Comparison of ENCODE assay signal across 8 cellular contexts in the genomic region with DNA sequence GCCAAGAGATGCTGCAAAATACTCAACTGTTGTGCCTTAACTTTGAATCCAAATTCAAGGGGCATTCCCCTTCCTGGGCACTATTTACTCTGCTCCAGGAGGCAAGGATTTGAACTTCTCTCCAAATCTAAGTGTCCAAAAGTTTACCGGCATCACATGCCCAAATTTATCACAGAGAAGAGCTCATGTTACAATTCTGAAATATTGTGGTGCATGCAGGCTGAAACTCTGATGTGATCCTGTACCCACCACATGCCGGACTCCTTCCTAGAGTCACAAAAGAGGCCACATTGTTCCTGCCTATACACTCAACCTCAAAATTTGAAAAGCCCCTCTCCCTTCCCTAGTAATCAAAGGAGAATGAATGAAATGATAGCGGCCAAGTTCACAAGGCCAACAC. TPM values are rescaled to one million over a fixed set of nuclear protein-coding genes. Genes with fewer than 3 reads are reported as not detected.
A peak's percentile ranks its signal among the peaks of the same experiment; 100 is the strongest.
DNase-seq lines count a peak whose midpoint lies in the region; ATAC-seq, FAIRE-seq and TF ChIP-seq lines count a peak whose summit lies in the region.

No MANE protein-coding gene starts in this region.

- DNase-seq in Caki2 (ENCODE audit: low read depth) (peak; percentile 16), PC-9 (no peak), endothelial cell of umbilical vein (ENCODE audit: low read depth, low spot score) (no peak), osteoblast (ENCODE audit: insufficient read length, low spot score, missing footprints) (no peak), DMS79 (lab: John Stamatoyannopoulos, UW) (no peak), HPDE6-E6E7 (ENCODE audit: extremely low spot score) (no peak), NCI-H1105 (lab: John Stamatoyannopoulos, UW) (no peak), omental fat pad (ENCODE audit: low spot score) (no peak)

- no peak for FAIRE-seq in endothelial cell of umbilical vein (lab: Jason Lieb, UNC)

- no peaks in the 10 kb centered on the region for H3K36me3 ChIP-seq in PC-9 (ENCODE audit: low read depth)
- no peaks in the 10 kb centered on the region for H3K36me3 ChIP-seq in endothelial cell of umbilical vein (ENCODE audit: control insufficient read depth in 2 of 2, extremely low read depth in 1 of 2, insufficient read depth in 2 of 2, low read length in 2 of 2)
- no peaks in the 10 kb centered on the region for H3K36me3 ChIP-seq in osteoblast (ENCODE audit: insufficient read depth, low read length)

- peaks cover 14% of the 10 kb centered on the region for H3K4me1 ChIP-seq in PC-9 (replicated peaks; ENCODE audit: insufficient read depth)
- H3K4me1 ChIP-seq in endothelial cell of umbilical vein (ENCODE audit: control insufficient read depth, extremely low read depth, insufficient read depth, low read length): peaks cover 16% of the 10 kb centered on the region
- peaks cover 18% of the 10 kb centered on the region for H3K4me1 ChIP-seq in osteoblast (ENCODE audit: insufficient read depth, low read length)

- peak overlapping the region; percentile 80 for H3K4me2 ChIP-seq in PC-9
- H3K4me2 ChIP-seq in endothelial cell of umbilical vein (ENCODE audit: insufficient read depth, low read length): peak overlapping the region; percentile 95
- peak overlapping the region; percentile 90 for H3K4me2 ChIP-seq in osteoblast (ENCODE audit: insufficient read depth, low read length)

- no peak overlapping the region; the same call in 1 of the 2 replicates for H2AFZ ChIP-seq in PC-9
- no peak overlapping the region for H2AFZ ChIP-seq in endothelial cell of umbilical vein (ENCODE audit: low read depth, low read length)
- H2AFZ ChIP-seq in osteoblast (ENCODE audit: low read length): no peak overlapping the region

- intact Hi-C loops in PC-9 (cut with micrococcal nuclease; ENCODE audit: unreplicated experiment): no loop called here
- intact Hi-C loops in endothelial cell of umbilical vein (cut with micrococcal nuclease): loop anchor here (10.0 kb wide), 1 partner anchor 1534 kb away; no protein-coding TSS in a partner anchor

- H3K27ac ChIP-seq in PC-9 (no peak overlapping the region), endothelial cell of umbilical vein (ENCODE audit: insufficient read depth, low read depth, low read length) (peak overlapping the region; percentile 50), osteoblast (ENCODE audit: low read depth, low read length) (peak overlapping the region; percentile 82)

- no peaks in the 10 kb centered on the region for H3K27me3 ChIP-seq in PC-9 (ENCODE audit: insufficient read depth, low read depth)
- H3K27me3 ChIP-seq in endothelial cell of umbilical vein (ENCODE audit: control insufficient read depth in 2 of 2, insufficient read depth in 2 of 2, low read length in 2 of 2): no peaks in the 10 kb centered on the region
- H3K27me3 ChIP-seq in osteoblast (ENCODE audit: insufficient read depth, low read length): no peaks in the 10 kb centered on the region

- BruUV-seq in PC-9 (replicated peaks; lab: Mats Ljungman, UMichigan) (TSS peak; percentile 63), endothelial cell of umbilical vein (replicated peaks; lab: Mats Ljungman, UMichigan) (TSS peak; percentile 41)

- H3F3A ChIP-seq in PC-9 (ENCODE audit: insufficient read depth, low read depth): peaks cover 12% of the 10 kb centered on the region

- peaks cover 30% of the 10 kb centered on the region for H4K20me1 ChIP-seq in PC-9 (ENCODE audit: insufficient read depth)
- peaks cover 2% of the 10 kb centered on the region for H4K20me1 ChIP-seq in endothelial cell of umbilical vein (replicated peaks; ENCODE audit: control insufficient read depth, extremely low read depth, insufficient read depth, low read length)
- H4K20me1 ChIP-seq in osteoblast (ENCODE audit: insufficient read depth, low read length): peaks cover 13% of the 10 kb centered on the region

- ATAC-seq in omental fat pad (ENCODE audit: low FRiP score): no peak

- CTCF ChIA-PET in PC-9 (lab: Charles Lee): interaction anchor here (0.6 kb wide), 1 partner anchor 588 kb away, joined by 4 read pairs; no protein-coding TSS in a partner anchor
- CTCF ChIA-PET in endothelial cell of umbilical vein (lab: Charles Lee): interaction anchor here (0.6 to 2.9 kb wide), 7 partner anchors 8 to 417 kb away, joined by 3 to 36 read pairs (median 5); no protein-coding TSS in a partner anchor

- TF ChIP-seq CTCF in PC-9 (conservative IDR thresholded peaks at IDR 0.05): no peak
- no peak for TF ChIP-seq CTCF in endothelial cell of umbilical vein (IDR thresholded peaks at IDR 0.05; ENCODE audit: extremely low read depth in 1 of 2, insufficient read depth in 1 of 2, low read depth in 1 of 2, low read length in 2 of 2)
- no peak for TF ChIP-seq CTCF in osteoblast (IDR thresholded peaks at IDR 0.05; ENCODE audit: extremely low read depth, low read depth, low read length)
- TF ChIP-seq CTCF in omental fat pad (IDR thresholded peaks at IDR 0.05): no peak

- no peaks in the 10 kb centered on the region for H3K9me1 ChIP-seq in endothelial cell of umbilical vein (replicated peaks; ENCODE audit: control insufficient read depth, extremely low read depth, insufficient read depth, low read length)

- in situ Hi-C loops in Caki2 (cut with HindIII; ENCODE audit: low pct_unique_long_range_greater_than_20kb, low sequenced_read_pairs): no loop called here

- peak overlapping the region; percentile 55 for H3K9ac ChIP-seq in endothelial cell of umbilical vein (replicated peaks; ENCODE audit: extremely low read depth, insufficient read depth, low read length)

- H3K9me3 ChIP-seq in PC-9 (ENCODE audit: insufficient read depth, low read depth) (no peaks in the 10 kb centered on the region; the same call in 1 of the 2 replicates), endothelial cell of umbilical vein (replicated peaks; ENCODE audit: control insufficient read depth, insufficient read depth, low read length) (no peaks in the 10 kb centered on the region), osteoblast (ENCODE audit: low read depth, low read length) (no peaks in the 10 kb centered on the region)

- H3K9me2 ChIP-seq in PC-9 (ENCODE audit: insufficient read depth): no peaks in the 10 kb centered on the region

- POLR2A ChIA-PET in PC-9 (lab: Charles Lee; ENCODE audit: unreplicated experiment): no interaction called here
- POLR2A ChIA-PET in endothelial cell of umbilical vein (lab: Charles Lee): no interaction called here

- no peak for TF ChIP-seq POLR2A in endothelial cell of umbilical vein (IDR thresholded peaks at IDR 0.05; ENCODE audit: low read depth, low read length)

- H3K4me3 ChIP-seq in PC-9 (peak overlapping the region; percentile 94), endothelial cell of umbilical vein (replicated peaks in 1 of 3; ENCODE audit: insufficient read depth in 1 of 3, low read depth in 1 of 3, low read length in 3 of 3) (peak overlapping the region; percentile 77 to 100 (median 88)), osteoblast (ENCODE audit: insufficient read depth, low read length) (peak overlapping the region; percentile 95)

- dilution Hi-C loops in endothelial cell of umbilical vein (cut with MboI; ENCODE audit: extremely low pct_ligation_motif_present, low sequenced_read_pairs): no loop called here

- H3K79me2 ChIP-seq in PC-9 (ENCODE audit: low read depth) (peaks cover 46% of the 10 kb centered on the region), endothelial cell of umbilical vein (ENCODE audit: control insufficient read depth, insufficient read depth, low read length) (peaks cover 45% of the 10 kb centered on the region), osteoblast (ENCODE audit: insufficient read depth, low read length) (peaks cover 55% of the 10 kb centered on the region)

TF ChIP-seq in endothelial cell of umbilical vein, 7 proteins besides CTCF, POLR2A, EP300 and RAD21:
- TF ChIP-seq FOS (IDR thresholded peaks at IDR 0.05; ENCODE audit: borderline replicate concordance, insufficient read depth, low read length): no peak
- no peak for TF ChIP-seq JUN (IDR thresholded peaks at IDR 0.05; ENCODE audit: borderline replicate concordance, insufficient read depth, insufficient read length, low read depth)
- TF ChIP-seq POLR2AphosphoS5 (IDR thresholded peaks at IDR 0.05; ENCODE audit: insufficient read depth, low read depth, low read length): no peak
- TF ChIP-seq GATA2 (IDR thresholded peaks at IDR 0.05; ENCODE audit: insufficient read depth, insufficient read length, low read depth, low read length): no peak

RNA-seq across cellular contexts. Expression of gene TRAF6, which starts 1.3 kb away (rescaled TPM):
- 0.52 and 0.84 TPM in 2 replicates for total RNA-seq in Caki2 (2014; rRNA removed; shearing (Covaris generic); ENCODE audit: low replicate concordance)
- total RNA-seq in PC-9 (2021) (8.0 and 9.2 TPM in 2 replicates), endothelial cell of umbilical vein (13.1 and 14.2 TPM in 2 replicates), osteoblast (11.6 and 12.1 TPM in 2 replicates), omental fat pad (10 to 100 TPM; 10.1 to 17.5 (median 13.9) TPM)
- 6.0 and 6.6 TPM in 2 replicates for polyA plus RNA-seq in endothelial cell of umbilical vein
- 5.8 and 6.8 TPM in 2 replicates for polyA plus RNA-seq in endothelial cell of umbilical vein (2011; cell fraction: cytosol; rRNA removed)
- polyA plus RNA-seq in endothelial cell of umbilical vein (2011; cell fraction: nucleus; rRNA removed): 11.3 and 12.2 TPM in 2 replicates
- polyA plus RNA-seq in endothelial cell of umbilical vein (2012): 9.5 and 9.7 TPM in 2 replicates
- polyA minus RNA-seq in endothelial cell of umbilical vein: 19.7 and 20.3 TPM in 2 replicates
- 5.7 TPM for polyA minus RNA-seq in endothelial cell of umbilical vein (2011; cell fraction: cytosol; rRNA and poly(A)+ RNA removed)
- 15.3 and 22.8 TPM in 2 replicates for polyA minus RNA-seq in endothelial cell of umbilical vein (2011; cell fraction: nucleus; rRNA and poly(A)+ RNA removed)

RNA-seq across cellular contexts. Expression of gene RAG1, which starts 59.1 kb away (rescaled TPM):
- 0.41 TPM in 1 of 2 replicates, not detected in the other for total RNA-seq in Caki2 (2014; rRNA removed; shearing (Covaris generic); ENCODE audit: low replicate concordance)
- total RNA-seq in PC-9 (2021): 0.31 and 0.63 TPM in 2 replicates
- total RNA-seq in endothelial cell of umbilical vein: 1.2 and 2.0 TPM in 2 replicates
- polyA plus RNA-seq in endothelial cell of umbilical vein: 0.08 and 0.15 TPM in 2 replicates
- 0.21 and 0.35 TPM in 2 replicates for polyA plus RNA-seq in endothelial cell of umbilical vein (2011; cell fraction: cytosol; rRNA removed)
- polyA plus RNA-seq in endothelial cell of umbilical vein (2011; cell fraction: nucleus; rRNA removed): 0.17 and 0.38 TPM in 2 replicates
- polyA plus RNA-seq in endothelial cell of umbilical vein (2012): 0.90 and 1.1 TPM in 2 replicates
- polyA minus RNA-seq in endothelial cell of umbilical vein: 0.68 and 0.74 TPM in 2 replicates
- polyA minus RNA-seq in endothelial cell of umbilical vein (2011; cell fraction: cytosol; rRNA and poly(A)+ RNA removed): not detected
- 0.38 and 0.58 TPM in 2 replicates for polyA minus RNA-seq in endothelial cell of umbilical vein (2011; cell fraction: nucleus; rRNA and poly(A)+ RNA removed)
- total RNA-seq in osteoblast: 0.36 and 0.59 TPM in 2 replicates
- 1 to 10 TPM in 1 of 4 donors, under 1 TPM in 3; 0.24 to 1.9 (median 0.41) TPM for total RNA-seq in omental fat pad
